In genomic region chr20:61520761-61521460, GRCh38 we compare ENCODE assay signal across 15 cellular contexts.
DNase-seq lines count a peak whose midpoint lies in the region; ATAC-seq and TF ChIP-seq lines count a peak whose summit lies in the region.
"Had no signal": no experiment of that assay in that cellular context is flagged by ENCODE, and none has a peak within 500 bp of the region (broad histone marks: within the 10 kb centered on the region; RNA-seq: fewer than 3 reads in every experiment).

No MANE protein-coding gene starts in this region.

- DNase-seq in ELR (ENCODE audit: low read depth) (peak; percentile 87), RPMI7951 (ENCODE audit: low read depth) (peak; percentile 48), fibroblast of lung (ENCODE audit: low read depth in 2 of 2) (peak; percentile 70 to 91), skeletal muscle cell (ENCODE audit: low read depth) (peak; percentile 80), NCI-H524 treated with DMSO at 0.1 percent for 48 hours (lab: John Stamatoyannopoulos, UW) (no peak), NCI-H2171 treated with DMSO at 0.1 percent for 48 hours (lab: John Stamatoyannopoulos, UW) (no peak)
- DNase-seq: activated CD8-positive, alpha-beta T cell treated with anti-CD3 and anti-CD28 coated beads for 36 hours; foreskin melanocyte; NCI-H1092; PC-9; substantia nigra; T-helper 17 cell had no signal

- no peak overlapping the region for H2AFZ ChIP-seq in fibroblast of lung (ENCODE audit: low read length)
- H2AFZ ChIP-seq: PC-9 had no signal

- H3K4me3 ChIP-seq in fibroblast of lung (replicated peaks in 1 of 4; ENCODE audit: control extremely low read depth in 1 of 4, insufficient read depth in 1 of 4, low read depth in 3 of 4, low read length in 4 of 4) = no peak overlapping the region
- H3K4me3 ChIP-seq in skeletal muscle cell (ENCODE audit: low read depth, low read length) = no peak overlapping the region
- H3K4me3 ChIP-seq: PC-9, right atrium auricular region had no signal

- no peaks in the 10 kb centered on the region for H3K36me3 ChIP-seq in fibroblast of lung (ENCODE audit: control insufficient read depth, insufficient read depth, low read length)
- H3K36me3 ChIP-seq: right atrium auricular region had no signal

- H3K9ac ChIP-seq in fibroblast of lung (ENCODE audit: insufficient read depth, low read length) = no peak overlapping the region

- peaks cover 26% of the 10 kb centered on the region for H3K4me1 ChIP-seq in fibroblast of lung (ENCODE audit: control insufficient read depth, extremely low read depth, insufficient read depth, low read length)
- H3K4me1 ChIP-seq: right atrium auricular region had no signal

- H3K27ac ChIP-seq in fibroblast of lung (ENCODE audit: insufficient read depth, low read length) = peak overlapping the region; percentile 31
- H3K27ac ChIP-seq: PC-9, right atrium auricular region had no signal

- no peaks in the 10 kb centered on the region for H4K20me1 ChIP-seq in fibroblast of lung (ENCODE audit: control insufficient read depth, extremely low read depth, insufficient read depth, low read length)

- ATAC-seq in HG02759 (IDR thresholded peaks at IDR 0.05; ENCODE audit: unreplicated experiment) (no peak), GM18519 (IDR thresholded peaks at IDR 0.05; ENCODE audit: low FRiP score, unreplicated experiment) (no peak)
- ATAC-seq: activated CD8-positive, alpha-beta T cell treated with anti-CD3 and anti-CD28 coated beads for 36 hours; T-helper 17 cell had no signal

- H3K4me2 ChIP-seq in fibroblast of lung (ENCODE audit: extremely low read depth, insufficient read depth, low read length) = peak overlapping the region; percentile 63
- H3K4me2 ChIP-seq: PC-9 had no signal

- H3K27me3 ChIP-seq in fibroblast of lung (ENCODE audit: control insufficient read depth, insufficient read depth, low read length) = no peaks in the 10 kb centered on the region
- H3K27me3 ChIP-seq: right atrium auricular region had no signal

- no peak for TF ChIP-seq CTCF in fibroblast of lung (conservative IDR thresholded peaks at IDR 0.05 in 1 of 2, IDR thresholded peaks at IDR 0.05 in 1 of 2; ENCODE audit: low read depth in 1 of 2, low read length in 2 of 2)

- no peaks in the 10 kb centered on the region for H3K79me2 ChIP-seq in fibroblast of lung (ENCODE audit: control insufficient read depth, insufficient read depth, low read length)

- H3K9me3 ChIP-seq in fibroblast of lung (ENCODE audit: control insufficient read depth, insufficient read depth, low read depth, low read length) = no peaks in the 10 kb centered on the region
- H3K9me3 ChIP-seq: right atrium auricular region had no signal

Comparison
In these comparisons a context has a peak if more than half of its experiments do, and no peak if none do; other contexts are left out.
1. DNase-seq: peak in ELR (single experiment), RPMI7951 (single experiment), fibroblast of lung (2 of 2) and skeletal muscle cell (single experiment); none in NCI-H524 treated with DMSO at 0.1 percent for 48 hours (single experiment) and NCI-H2171 treated with DMSO at 0.1 percent for 48 hours (single experiment).